ENCODE assay signal across 1 cellular context in the genomic region with DNA sequence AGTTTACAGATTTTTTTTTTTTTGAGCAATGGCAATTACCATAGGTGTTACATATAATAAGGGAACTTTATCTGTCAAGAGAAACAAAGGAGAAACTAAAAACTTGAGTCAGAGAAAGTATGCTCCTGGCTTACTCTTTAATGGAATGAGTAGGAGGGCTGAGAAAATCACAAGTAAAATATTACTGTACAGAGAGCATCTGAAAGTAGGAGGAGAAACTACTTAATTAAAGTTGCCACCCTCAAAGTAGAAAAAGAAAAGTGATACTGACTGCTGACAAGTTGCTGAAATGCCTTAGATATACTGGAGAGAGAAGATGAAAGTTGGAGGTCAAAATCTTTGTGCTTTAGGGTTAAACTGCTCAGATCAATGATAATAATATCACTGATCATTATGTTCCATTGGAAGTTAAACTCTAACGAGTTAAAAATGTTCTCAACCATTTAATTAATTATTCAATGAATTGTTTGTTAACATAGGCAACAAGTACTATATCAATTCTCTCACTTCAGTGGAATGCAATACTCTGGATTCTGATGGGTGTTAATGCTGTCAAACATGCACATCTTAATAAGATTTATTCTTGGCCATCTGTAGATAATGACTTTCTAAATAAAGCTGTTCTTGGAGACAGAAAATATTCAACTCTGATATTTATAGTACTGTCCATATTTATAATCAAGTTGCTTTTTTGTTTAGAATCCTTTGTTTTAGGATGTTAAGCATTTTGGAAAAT.
TF ChIP-seq lines count a peak whose summit lies in the region.

No MANE protein-coding gene starts in this region.

TF ChIP-seq in GM12878, 131 proteins besides CTCF, POLR2A, EP300 and RAD21 (continued from another document and continues in another):
- no peak for TF ChIP-seq ZBTB33 (IDR thresholded peaks at IDR 0.05)
- TF ChIP-seq MTA3 (IDR thresholded peaks at IDR 0.05; ENCODE audit: borderline replicate concordance, low read length) = no peak
- TF ChIP-seq, protein P1, sequence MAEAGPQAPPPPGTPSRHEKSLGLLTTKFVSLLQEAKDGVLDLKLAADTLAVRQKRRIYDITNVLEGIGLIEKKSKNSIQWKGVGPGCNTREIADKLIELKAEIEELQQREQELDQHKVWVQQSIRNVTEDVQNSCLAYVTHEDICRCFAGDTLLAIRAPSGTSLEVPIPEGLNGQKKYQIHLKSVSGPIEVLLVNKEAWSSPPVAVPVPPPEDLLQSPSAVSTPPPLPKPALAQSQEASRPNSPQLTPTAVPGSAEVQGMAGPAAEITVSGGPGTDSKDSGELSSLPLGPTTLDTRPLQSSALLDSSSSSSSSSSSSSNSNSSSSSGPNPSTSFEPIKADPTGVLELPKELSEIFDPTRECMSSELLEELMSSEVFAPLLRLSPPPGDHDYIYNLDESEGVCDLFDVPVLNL (IDR thresholded peaks at IDR 0.05; ENCODE audit: low read depth, low read length) = no peak
- no peak for TF ChIP-seq CBFB (IDR thresholded peaks at IDR 0.05; ENCODE audit: low read depth)
- TF ChIP-seq SMC3 (IDR thresholded peaks at IDR 0.05; ENCODE audit: borderline replicate concordance, low read length) = no peak
- TF ChIP-seq MTA2 (IDR thresholded peaks at IDR 0.05; ENCODE audit: low read depth) = peak; percentile 95
- TF ChIP-seq, protein P2, sequence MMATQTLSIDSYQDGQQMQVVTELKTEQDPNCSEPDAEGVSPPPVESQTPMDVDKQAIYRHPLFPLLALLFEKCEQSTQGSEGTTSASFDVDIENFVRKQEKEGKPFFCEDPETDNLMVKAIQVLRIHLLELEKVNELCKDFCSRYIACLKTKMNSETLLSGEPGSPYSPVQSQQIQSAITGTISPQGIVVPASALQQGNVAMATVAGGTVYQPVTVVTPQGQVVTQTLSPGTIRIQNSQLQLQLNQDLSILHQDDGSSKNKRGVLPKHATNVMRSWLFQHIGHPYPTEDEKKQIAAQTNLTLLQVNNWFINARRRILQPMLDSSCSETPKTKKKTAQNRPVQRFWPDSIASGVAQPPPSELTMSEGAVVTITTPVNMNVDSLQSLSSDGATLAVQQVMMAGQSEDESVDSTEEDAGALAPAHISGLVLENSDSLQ (IDR thresholded peaks at IDR 0.05) = peak; percentile 77
- no peak; the same call in none of the 2 replicates for TF ChIP-seq NR2F1 (conservative IDR thresholded peaks at IDR 0.05)
- no peak for TF ChIP-seq BRCA1 (IDR thresholded peaks at IDR 0.05; ENCODE audit: low read depth, low read length)
- TF ChIP-seq GABPA (IDR thresholded peaks at IDR 0.05; ENCODE audit: low read depth) = no peak
- peak; percentile 61; the same call in 1 of the 2 replicates for TF ChIP-seq ZNF24 (IDR thresholded peaks at IDR 0.05)
- TF ChIP-seq, protein P3, sequence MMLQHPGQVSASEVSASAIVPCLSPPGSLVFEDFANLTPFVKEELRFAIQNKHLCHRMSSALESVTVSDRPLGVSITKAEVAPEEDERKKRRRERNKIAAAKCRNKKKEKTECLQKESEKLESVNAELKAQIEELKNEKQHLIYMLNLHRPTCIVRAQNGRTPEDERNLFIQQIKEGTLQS (IDR thresholded peaks at IDR 0.05; ENCODE audit: borderline replicate concordance, extremely low read depth, low read depth, low read length) = no peak
- TF ChIP-seq CHD1 (IDR thresholded peaks at IDR 0.05; ENCODE audit: low read depth, low read length) = no peak
- no peak for TF ChIP-seq ZNF622 (IDR thresholded peaks at IDR 0.05)
- no peak for TF ChIP-seq RB1 (IDR thresholded peaks at IDR 0.05; ENCODE audit: borderline replicate concordance)
- TF ChIP-seq, protein P4, sequence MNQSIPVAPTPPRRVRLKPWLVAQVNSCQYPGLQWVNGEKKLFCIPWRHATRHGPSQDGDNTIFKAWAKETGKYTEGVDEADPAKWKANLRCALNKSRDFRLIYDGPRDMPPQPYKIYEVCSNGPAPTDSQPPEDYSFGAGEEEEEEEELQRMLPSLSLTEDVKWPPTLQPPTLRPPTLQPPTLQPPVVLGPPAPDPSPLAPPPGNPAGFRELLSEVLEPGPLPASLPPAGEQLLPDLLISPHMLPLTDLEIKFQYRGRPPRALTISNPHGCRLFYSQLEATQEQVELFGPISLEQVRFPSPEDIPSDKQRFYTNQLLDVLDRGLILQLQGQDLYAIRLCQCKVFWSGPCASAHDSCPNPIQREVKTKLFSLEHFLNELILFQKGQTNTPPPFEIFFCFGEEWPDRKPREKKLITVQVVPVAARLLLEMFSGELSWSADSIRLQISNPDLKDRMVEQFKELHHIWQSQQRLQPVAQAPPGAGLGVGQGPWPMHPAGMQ (IDR thresholded peaks at IDR 0.05; ENCODE audit: borderline replicate concordance) = no peak
- peak; percentile 54 for TF ChIP-seq JUNB (IDR thresholded peaks at IDR 0.05)
- no peak for TF ChIP-seq USF2 (IDR thresholded peaks at IDR 0.05; ENCODE audit: borderline replicate concordance, low read depth, low read length)
- no peak for TF ChIP-seq EGR1 (IDR thresholded peaks at IDR 0.05; ENCODE audit: borderline replicate concordance in 1 of 2, low read depth in 2 of 2, low read length in 2 of 2)
- TF ChIP-seq MLLT1 (IDR thresholded peaks at IDR 0.05) = no peak
- TF ChIP-seq POLR2AphosphoS5 (IDR thresholded peaks at IDR 0.05; ENCODE audit: low read length) = no peak
- no peak for TF ChIP-seq POU2F2 (IDR thresholded peaks at IDR 0.05; ENCODE audit: borderline replicate concordance, low read depth, low read length)
- TF ChIP-seq, protein P5, sequence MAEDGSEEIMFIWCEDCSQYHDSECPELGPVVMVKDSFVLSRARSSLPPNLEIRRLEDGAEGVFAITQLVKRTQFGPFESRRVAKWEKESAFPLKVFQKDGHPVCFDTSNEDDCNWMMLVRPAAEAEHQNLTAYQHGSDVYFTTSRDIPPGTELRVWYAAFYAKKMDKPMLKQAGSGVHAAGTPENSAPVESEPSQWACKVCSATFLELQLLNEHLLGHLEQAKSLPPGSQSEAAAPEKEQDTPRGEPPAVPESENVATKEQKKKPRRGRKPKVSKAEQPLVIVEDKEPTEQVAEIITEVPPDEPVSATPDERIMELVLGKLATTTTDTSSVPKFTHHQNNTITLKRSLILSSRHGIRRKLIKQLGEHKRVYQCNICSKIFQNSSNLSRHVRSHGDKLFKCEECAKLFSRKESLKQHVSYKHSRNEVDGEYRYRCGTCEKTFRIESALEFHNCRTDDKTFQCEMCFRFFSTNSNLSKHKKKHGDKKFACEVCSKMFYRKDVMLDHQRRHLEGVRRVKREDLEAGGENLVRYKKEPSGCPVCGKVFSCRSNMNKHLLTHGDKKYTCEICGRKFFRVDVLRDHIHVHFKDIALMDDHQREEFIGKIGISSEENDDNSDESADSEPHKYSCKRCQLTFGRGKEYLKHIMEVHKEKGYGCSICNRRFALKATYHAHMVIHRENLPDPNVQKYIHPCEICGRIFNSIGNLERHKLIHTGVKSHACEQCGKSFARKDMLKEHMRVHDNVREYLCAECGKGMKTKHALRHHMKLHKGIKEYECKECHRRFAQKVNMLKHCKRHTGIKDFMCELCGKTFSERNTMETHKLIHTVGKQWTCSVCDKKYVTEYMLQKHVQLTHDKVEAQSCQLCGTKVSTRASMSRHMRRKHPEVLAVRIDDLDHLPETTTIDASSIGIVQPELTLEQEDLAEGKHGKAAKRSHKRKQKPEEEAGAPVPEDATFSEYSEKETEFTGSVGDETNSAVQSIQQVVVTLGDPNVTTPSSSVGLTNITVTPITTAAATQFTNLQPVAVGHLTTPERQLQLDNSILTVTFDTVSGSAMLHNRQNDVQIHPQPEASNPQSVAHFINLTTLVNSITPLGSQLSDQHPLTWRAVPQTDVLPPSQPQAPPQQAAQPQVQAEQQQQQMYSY (CRISPR knock-in tag; IDR thresholded peaks at IDR 0.05) = no peak
- TF ChIP-seq SMAD1 (IDR thresholded peaks at IDR 0.05; ENCODE audit: low read depth, partially characterized antibody) = peak; percentile 26
- no peak for TF ChIP-seq SUPT20H (IDR thresholded peaks at IDR 0.05; ENCODE audit: borderline replicate concordance, control insufficient read depth, low read depth, low read length)
- TF ChIP-seq BCL11A (IDR thresholded peaks at IDR 0.05; ENCODE audit: low read depth, low read length) = peak; percentile 71
- no peak for TF ChIP-seq RBBP5 (conservative IDR thresholded peaks at IDR 0.05)
- TF ChIP-seq, protein P6, sequence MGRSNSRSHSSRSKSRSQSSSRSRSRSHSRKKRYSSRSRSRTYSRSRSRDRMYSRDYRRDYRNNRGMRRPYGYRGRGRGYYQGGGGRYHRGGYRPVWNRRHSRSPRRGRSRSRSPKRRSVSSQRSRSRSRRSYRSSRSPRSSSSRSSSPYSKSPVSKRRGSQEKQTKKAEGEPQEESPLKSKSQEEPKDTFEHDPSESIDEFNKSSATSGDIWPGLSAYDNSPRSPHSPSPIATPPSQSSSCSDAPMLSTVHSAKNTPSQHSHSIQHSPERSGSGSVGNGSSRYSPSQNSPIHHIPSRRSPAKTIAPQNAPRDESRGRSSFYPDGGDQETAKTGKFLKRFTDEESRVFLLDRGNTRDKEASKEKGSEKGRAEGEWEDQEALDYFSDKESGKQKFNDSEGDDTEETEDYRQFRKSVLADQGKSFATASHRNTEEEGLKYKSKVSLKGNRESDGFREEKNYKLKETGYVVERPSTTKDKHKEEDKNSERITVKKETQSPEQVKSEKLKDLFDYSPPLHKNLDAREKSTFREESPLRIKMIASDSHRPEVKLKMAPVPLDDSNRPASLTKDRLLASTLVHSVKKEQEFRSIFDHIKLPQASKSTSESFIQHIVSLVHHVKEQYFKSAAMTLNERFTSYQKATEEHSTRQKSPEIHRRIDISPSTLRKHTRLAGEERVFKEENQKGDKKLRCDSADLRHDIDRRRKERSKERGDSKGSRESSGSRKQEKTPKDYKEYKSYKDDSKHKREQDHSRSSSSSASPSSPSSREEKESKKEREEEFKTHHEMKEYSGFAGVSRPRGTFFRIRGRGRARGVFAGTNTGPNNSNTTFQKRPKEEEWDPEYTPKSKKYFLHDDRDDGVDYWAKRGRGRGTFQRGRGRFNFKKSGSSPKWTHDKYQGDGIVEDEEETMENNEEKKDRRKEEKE (IDR thresholded peaks at IDR 0.05) = no peak
- TF ChIP-seq, protein P7, sequence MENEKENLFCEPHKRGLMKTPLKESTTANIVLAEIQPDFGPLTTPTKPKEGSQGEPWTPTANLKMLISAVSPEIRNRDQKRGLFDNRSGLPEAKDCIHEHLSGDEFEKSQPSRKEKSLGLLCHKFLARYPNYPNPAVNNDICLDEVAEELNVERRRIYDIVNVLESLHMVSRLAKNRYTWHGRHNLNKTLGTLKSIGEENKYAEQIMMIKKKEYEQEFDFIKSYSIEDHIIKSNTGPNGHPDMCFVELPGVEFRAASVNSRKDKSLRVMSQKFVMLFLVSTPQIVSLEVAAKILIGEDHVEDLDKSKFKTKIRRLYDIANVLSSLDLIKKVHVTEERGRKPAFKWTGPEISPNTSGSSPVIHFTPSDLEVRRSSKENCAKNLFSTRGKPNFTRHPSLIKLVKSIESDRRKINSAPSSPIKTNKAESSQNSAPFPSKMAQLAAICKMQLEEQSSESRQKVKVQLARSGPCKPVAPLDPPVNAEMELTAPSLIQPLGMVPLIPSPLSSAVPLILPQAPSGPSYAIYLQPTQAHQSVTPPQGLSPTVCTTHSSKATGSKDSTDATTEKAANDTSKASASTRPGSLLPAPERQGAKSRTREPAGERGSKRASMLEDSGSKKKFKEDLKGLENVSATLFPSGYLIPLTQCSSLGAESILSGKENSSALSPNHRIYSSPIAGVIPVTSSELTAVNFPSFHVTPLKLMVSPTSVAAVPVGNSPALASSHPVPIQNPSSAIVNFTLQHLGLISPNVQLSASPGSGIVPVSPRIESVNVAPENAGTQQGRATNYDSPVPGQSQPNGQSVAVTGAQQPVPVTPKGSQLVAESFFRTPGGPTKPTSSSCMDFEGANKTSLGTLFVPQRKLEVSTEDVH (IDR thresholded peaks at IDR 0.05; ENCODE audit: low read depth, partially characterized antibody) = peak; percentile 40
- no peak for TF ChIP-seq ZZZ3 (IDR thresholded peaks at IDR 0.05; ENCODE audit: control insufficient read depth, insufficient read length, low read depth)
- TF ChIP-seq STAT1 (conservative IDR thresholded peaks at IDR 0.05) = no peak
- no peak for TF ChIP-seq FOS (IDR thresholded peaks at IDR 0.05; ENCODE audit: borderline replicate concordance, extremely low read depth, insufficient read length)
- no peak for TF ChIP-seq SMAD5 (IDR thresholded peaks at IDR 0.05; ENCODE audit: low read depth)
- TF ChIP-seq, protein P8, sequence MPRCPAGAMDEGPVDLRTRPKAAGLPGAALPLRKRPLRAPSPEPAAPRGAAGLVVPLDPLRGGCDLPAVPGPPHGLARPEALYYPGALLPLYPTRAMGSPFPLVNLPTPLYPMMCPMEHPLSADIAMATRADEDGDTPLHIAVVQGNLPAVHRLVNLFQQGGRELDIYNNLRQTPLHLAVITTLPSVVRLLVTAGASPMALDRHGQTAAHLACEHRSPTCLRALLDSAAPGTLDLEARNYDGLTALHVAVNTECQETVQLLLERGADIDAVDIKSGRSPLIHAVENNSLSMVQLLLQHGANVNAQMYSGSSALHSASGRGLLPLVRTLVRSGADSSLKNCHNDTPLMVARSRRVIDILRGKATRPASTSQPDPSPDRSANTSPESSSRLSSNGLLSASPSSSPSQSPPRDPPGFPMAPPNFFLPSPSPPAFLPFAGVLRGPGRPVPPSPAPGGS (IDR thresholded peaks at IDR 0.05; ENCODE audit: borderline replicate concordance, insufficient read depth, low read depth, low read length, poor library complexity, severe bottlenecking) = peak; percentile 41
- no peak for TF ChIP-seq NBN (IDR thresholded peaks at IDR 0.05)
- TF ChIP-seq TCF12 (IDR thresholded peaks at IDR 0.05; ENCODE audit: low read depth, low read length) = no peak
